Comparison of ENCODE assay signal across 9 cellular contexts in the genomic region with DNA sequence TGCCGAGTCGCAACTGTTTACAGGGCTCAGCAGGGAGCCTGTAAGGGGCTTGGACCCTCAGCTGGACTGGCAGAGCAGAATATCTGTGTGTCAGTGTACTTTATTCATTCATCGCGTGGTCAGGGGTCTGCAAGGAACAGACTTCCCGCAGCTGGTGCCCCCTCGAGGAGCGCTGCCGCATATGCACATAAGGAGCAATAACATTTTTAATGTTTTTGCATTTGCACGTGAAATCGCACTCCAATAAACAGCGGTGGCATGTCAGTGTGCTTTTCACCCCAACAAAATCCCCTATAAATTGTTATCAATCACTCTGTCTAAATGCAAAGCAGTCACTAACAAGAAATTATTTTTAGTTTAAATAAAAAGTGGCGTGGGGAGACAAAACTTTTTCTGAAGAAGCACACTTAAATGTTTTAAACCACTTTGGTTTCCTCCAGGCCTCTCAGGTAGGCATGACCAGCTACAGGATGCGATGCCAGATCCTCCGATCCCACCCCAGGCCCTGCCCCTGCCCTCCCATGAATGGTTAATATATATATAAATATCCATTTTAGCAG. TPM values are rescaled to one million over a fixed set of nuclear protein-coding genes. Genes with fewer than 3 reads are reported as not detected.
A peak's percentile ranks its signal among the peaks of the same experiment; 100 is the strongest.
DNase-seq lines count a peak whose midpoint lies in the region; ATAC-seq, FAIRE-seq and TF ChIP-seq lines count a peak whose summit lies in the region.
"Had no signal": no experiment of that assay in that cellular context is flagged by ENCODE, and none has a peak within 500 bp of the region (broad histone marks: within the 10 kb centered on the region; RNA-seq: fewer than 3 reads in every experiment).

No MANE protein-coding gene starts in this region.

- H3K36me3 Mint-ChIP-seq in stimulated activated memory B cell treated with anti-CD40 and anti-IgM and Interleukin-4, amounts not matched to agents 10 μg/mL and 1 μg/mL and 100 μg/mL, for 72 hours, result no peaks in the 10 kb centered on the region

- CTCF ChIA-PET in GM12878 (lab: Yijun Ruan, JAX), result interaction anchor here (1.2 to 7.2 kb wide), 3 partner anchors 26 to 61 kb away, joined by 3 to 46 read pairs (median 6); partner anchors contain the start of gene FMO4

- no TSS peak for BruUV-seq in GM12878 (replicated peaks; lab: Mats Ljungman, UMichigan)

- SMC1A ChIA-PET in GM12878 (lab: Charles Lee; ENCODE audit: uncharacterized antibody, unreplicated experiment), result interaction anchor here (0.9 to 3.5 kb wide), 2 partner anchors 31 to 62 kb away, joined by 3 to 12 read pairs; partner anchors contain the start of gene FMO4

- POLR2A ChIA-PET in GM12878 (lab: Charles Lee), result no interaction called here

- 3% methylated on average over 14 of the region's 14 CpGs for WGBS in GM12878 (ENCODE audit: insufficient coverage, insufficient replicate concordance, low lambda C conversion rate, missing lambda C conversion rate)

- H3K4me2 ChIP-seq in GM12878 (ENCODE audit: control insufficient read depth, insufficient read depth) (peak overlapping the region; percentile 83), keratinocyte (ENCODE audit: control insufficient read depth, extremely low read depth, insufficient read depth, low read depth, low read length) (peak overlapping the region; percentile 93)

- H3K36me3 ChIP-seq in HAP-1 (replicated peaks) (no peaks in the 10 kb centered on the region), GM12878 (ENCODE audit: control insufficient read depth in 2 of 2, insufficient read depth in 2 of 2, low read length in 1 of 2) (no peaks in the 10 kb centered on the region), keratinocyte (ENCODE audit: control insufficient read depth in 2 of 2, extremely low read depth in 1 of 2, insufficient read depth in 2 of 2, low read length in 2 of 2) (no peaks in the 10 kb centered on the region)

- H3K9ac ChIP-seq in GM12878 (ENCODE audit: control insufficient read depth, insufficient read depth, low read length), result peak overlapping the region; percentile 16; the same call in 1 of the 2 replicates
- H3K9ac ChIP-seq in keratinocyte (ENCODE audit: control insufficient read depth, extremely low read depth, insufficient read depth, low read length), result peak overlapping the region; percentile 70

- H3K4me1 Mint-ChIP-seq in stimulated activated memory B cell treated with anti-CD40 and anti-IgM and Interleukin-4, amounts not matched to agents 10 μg/mL and 1 μg/mL and 100 μg/mL, for 72 hours, result peaks cover 22% of the 10 kb centered on the region

- intact Hi-C loops in GM12878 (cut with micrococcal nuclease; ENCODE audit: unreplicated experiment), result no loop called here

- peak; percentile 64 for ATAC-seq in GM12878
- peak; percentile 44 for ATAC-seq in stimulated activated memory B cell treated with anti-CD40 and anti-IgM and Interleukin-4, amounts not matched to agents 10 μg/mL and 1 μg/mL and 100 μg/mL, for 72 hours

- peak overlapping the region; percentile 84 for H3K27ac Mint-ChIP-seq in stimulated activated memory B cell treated with anti-CD40 and anti-IgM and Interleukin-4, amounts not matched to agents 10 μg/mL and 1 μg/mL and 100 μg/mL, for 72 hours

- peak overlapping the region; percentile 38 for H3K4me3 ChIP-seq in HAP-1
- H3K4me3 ChIP-seq in GM12878, result peak overlapping the region; percentile 72
- peak overlapping the region; percentile 43 to 70 (median 60) for H3K4me3 ChIP-seq in keratinocyte (ENCODE audit: control insufficient read depth in 2 of 3, extremely low read depth in 1 of 3, insufficient read depth in 2 of 3, low read depth in 1 of 3, low read length in 3 of 3)

- FAIRE-seq in GM12878 (lab: Jason Lieb, UNC), result no peak
- no peak for FAIRE-seq in keratinocyte (lab: Jason Lieb, UNC)
- FAIRE-seq: A204.1 had no signal

- no peaks in the 10 kb centered on the region for H4K20me1 ChIP-seq in GM12878 (ENCODE audit: control insufficient read depth, insufficient read depth)
- H4K20me1 ChIP-seq in keratinocyte (ENCODE audit: control insufficient read depth, extremely low read depth, insufficient read depth, low read length), result no peaks in the 10 kb centered on the region

- DNase-seq in DMS 273 (lab: John Stamatoyannopoulos, UW; ENCODE audit: unreplicated experiment), result peak; percentile 66
- DNase-seq in DMS 273 treated with DMSO at 0.1 percent for 48 hours (lab: John Stamatoyannopoulos, UW), result no peak
- DNase-seq in HAP-1 (ENCODE audit: low spot score in 2 of 2), result peak; percentile 42 to 81
- DNase-seq in NCI-H82 (lab: John Stamatoyannopoulos, UW), result peak; percentile 89
- DNase-seq in GM12878 (ENCODE audit: low read depth, low spot score), result no peak
- DNase-seq in keratinocyte (ENCODE audit: low read depth, low spot score), result no peak
- DNase-seq in ecto neural progenitor cell (ENCODE audit: low spot score), result no peak

- no peak for TF ChIP-seq EP300 in GM12878 (IDR thresholded peaks at IDR 0.05; ENCODE audit: borderline replicate concordance in 1 of 2, control insufficient read depth in 1 of 2, low read depth in 2 of 2, low read length in 2 of 2)

- no peaks in the 10 kb centered on the region for H3K79me2 ChIP-seq in GM12878 (ENCODE audit: control insufficient read depth, insufficient read depth, low read length)
- no peaks in the 10 kb centered on the region for H3K79me2 ChIP-seq in keratinocyte (ENCODE audit: control insufficient read depth, insufficient read depth, low read length)

- RAD21 ChIA-PET in GM12878 (lab: Charles Lee; ENCODE audit: unreplicated experiment), result interaction anchor here (1.7 kb wide), 1 partner anchor 62 kb away, joined by 5 read pairs; the partner anchor contains the start of gene FMO4

- no peak for TF ChIP-seq POLR2A in GM12878 (IDR thresholded peaks at IDR 0.05; ENCODE audit: low read depth, low read length)

- H3K27me3 ChIP-seq in HAP-1 (ENCODE audit: low read depth) (peaks cover 25% of the 10 kb centered on the region), GM12878 (replicated peaks in 1 of 2; ENCODE audit: control insufficient read depth in 2 of 2, insufficient read depth in 2 of 2, low read length in 1 of 2) (peaks cover 1 to 3% of the 10 kb centered on the region in 2 experiments; a peak in 1 of 4 replicates), keratinocyte (ENCODE audit: control insufficient read depth, extremely low read depth, insufficient read depth, low read length) (no peaks in the 10 kb centered on the region)

- peak; percentile 34 to 53 (median 50); a peak in 5 of 6 replicates for TF ChIP-seq CTCF in GM12878 (IDR thresholded peaks at IDR 0.05 in 2 of 3, conservative IDR thresholded peaks at IDR 0.05 in 1 of 3; ENCODE audit: control insufficient read depth in 2 of 3, extremely low read depth in 1 of 3, insufficient read depth in 1 of 3, low read depth in 3 of 3, low read length in 3 of 3)
- TF ChIP-seq CTCF in keratinocyte (optimal IDR thresholded peaks at IDR 0.05 in 1 of 3, IDR thresholded peaks at IDR 0.05 in 1 of 3, conservative IDR thresholded peaks at IDR 0.05 in 1 of 3; ENCODE audit: extremely low read depth in 1 of 3, insufficient read depth in 2 of 3, low read length in 3 of 3), result peak; percentile 62 to 74 (median 66)

- no peak for TF ChIP-seq RAD21 in GM12878 (IDR thresholded peaks at IDR 0.05; ENCODE audit: insufficient read depth, low read depth, low read length)

- H3K9me3 ChIP-seq in HAP-1 (no peaks in the 10 kb centered on the region), GM12878 (replicated peaks; ENCODE audit: control insufficient read depth, insufficient read depth, low read length) (no peaks in the 10 kb centered on the region), keratinocyte (ENCODE audit: control insufficient read depth, low read depth, low read length) (no peaks in the 10 kb centered on the region)

- no peak overlapping the region for H3K27ac ChIP-seq in GM12878 (ENCODE audit: control insufficient read depth, insufficient read depth)
- H3K27ac ChIP-seq in keratinocyte (ENCODE audit: control insufficient read depth, insufficient read depth, low read length), result peak overlapping the region; percentile 62

- H3K27me3 Mint-ChIP-seq in stimulated activated memory B cell treated with anti-CD40 and anti-IgM and Interleukin-4, amounts not matched to agents 10 μg/mL and 1 μg/mL and 100 μg/mL, for 72 hours, result peaks cover 30% of the 10 kb centered on the region

- H3K4me1 ChIP-seq in HAP-1 (no peaks in the 10 kb centered on the region), GM12878 (ENCODE audit: control insufficient read depth, insufficient read depth, low read length) (peaks cover 10% of the 10 kb centered on the region), keratinocyte (ENCODE audit: control insufficient read depth, extremely low read depth, insufficient read depth, low read length) (peaks cover 29% of the 10 kb centered on the region)

- no peaks in the 10 kb centered on the region for H3K9me3 Mint-ChIP-seq in stimulated activated memory B cell treated with anti-CD40 and anti-IgM and Interleukin-4, amounts not matched to agents 10 μg/mL and 1 μg/mL and 100 μg/mL, for 72 hours

- H2AFZ ChIP-seq in GM12878 (ENCODE audit: control insufficient read depth, low read depth, low read length), result peak overlapping the region; percentile 81
- peak overlapping the region; percentile 94 for H2AFZ ChIP-seq in keratinocyte (ENCODE audit: control insufficient read depth, low read length)

- H3K4me3 Mint-ChIP-seq in stimulated activated memory B cell treated with anti-CD40 and anti-IgM and Interleukin-4, amounts not matched to agents 10 μg/mL and 1 μg/mL and 100 μg/mL, for 72 hours, result peak overlapping the region; percentile 88

- dilution Hi-C loops in keratinocyte (cut with MboI; ENCODE audit: extremely low pct_ligation_motif_present, low sequenced_read_pairs), result no loop called here

- no peaks in the 10 kb centered on the region for H3K9me1 ChIP-seq in keratinocyte (ENCODE audit: control insufficient read depth, extremely low read depth, insufficient read depth, low read length)

- in situ Hi-C loops in HAP-1 (cut with MboI; ENCODE audit: low sequenced_read_pairs) (no loop called here), GM12878 (cut with MboI) (no loop called here)

RNA-seq across cellular contexts. Expression of gene FMO1, which starts 3.5 kb away (rescaled TPM):
- total RNA-seq in GM12878 (2013; cell fraction: nucleolus; rRNA removed), result not detected in 2 replicates
- not detected in 2 replicates for total RNA-seq in GM12878 (2014; rRNA removed)
- total RNA-seq in GM12878 (2014; rRNA removed; fragmentation: Illumina TruSeq; extraction: Trizol), result not detected in 2 replicates
- not detected in 2 replicates for total RNA-seq in GM12878 (2021)
- not detected for polyA plus RNA-seq in GM12878 (2011; ENCODE audit: low read depth)
- not detected in 2 replicates for polyA plus RNA-seq in GM12878 (2011; rRNA removed)
- not detected in 2 replicates for polyA plus RNA-seq in GM12878 (2011; cell fraction: cytosol; rRNA removed)
- polyA plus RNA-seq in GM12878 (2011; cell fraction: nucleus; rRNA removed), result not detected in 2 replicates
- polyA plus RNA-seq in GM12878 (2012), result not detected in 2 replicates
- polyA plus RNA-seq in GM12878 (2014; fragmentation: Illumina TruSeq; extraction: Trizol), result not detected in 2 replicates
- not detected for polyA plus RNA-seq in GM12878 (2014; fragmentation: Nextera tagmentation; extraction: Ambion mirVana)
- not detected in 2 replicates for polyA plus RNA-seq in GM12878 (2014; rRNA removed)
- polyA plus RNA-seq in GM12878 (2016; fragmentation: Nextera tagmentation; extraction: Ambion mirVana), result not detected
- polyA minus RNA-seq in GM12878 (2011; rRNA and poly(A)+ RNA removed), result not detected in 2 replicates
- polyA minus RNA-seq in GM12878 (2011; cell fraction: cytosol; rRNA and poly(A)+ RNA removed), result not detected in 2 replicates
- not detected in 2 replicates for polyA minus RNA-seq in GM12878 (2011; cell fraction: nucleus; rRNA and poly(A)+ RNA removed)
- 0.07 to 0.17 TPM in 2 of 3 replicates, not detected in the other for polyA plus RNA-seq in keratinocyte
- not detected for polyA plus RNA-seq in keratinocyte (2011; ENCODE audit: low read depth)
- polyA plus RNA-seq in keratinocyte (2011; cell fraction: cytosol; rRNA removed), result 0.04 TPM in 1 of 2 replicates, not detected in the other
- not detected in 2 replicates for polyA plus RNA-seq in keratinocyte (2011; cell fraction: nucleus; rRNA removed)
- 0.30 TPM in 1 of 2 replicates, not detected in the other for polyA plus RNA-seq in keratinocyte (2012; ENCODE audit: low replicate concordance)
- polyA minus RNA-seq in keratinocyte, result 0.93 to 1.3 TPM in 2 of 3 replicates, not detected in the other
- polyA minus RNA-seq in keratinocyte (2011; cell fraction: cytosol; rRNA and poly(A)+ RNA removed), result not detected
- polyA minus RNA-seq in keratinocyte (2011; cell fraction: nucleus; rRNA and poly(A)+ RNA removed), result not detected in 2 replicates

Comparison
In these comparisons a context has a peak if more than half of its experiments do, and no peak if none do; other contexts are left out.
1. DNase-seq: peak in DMS 273 (single experiment), HAP-1 (2 of 2) and NCI-H82 (single experiment); none in DMS 273 treated with DMSO at 0.1 percent for 48 hours (single experiment), GM12878 (single experiment), keratinocyte (single experiment) and ecto neural progenitor cell (single experiment).
2. Peak in every context shown above with its lines, with median percentiles within 50 percentile points of each other: H3K4me3 ChIP-seq.